8 cellular contexts compared by ENCODE assay signal in the genomic region with DNA sequence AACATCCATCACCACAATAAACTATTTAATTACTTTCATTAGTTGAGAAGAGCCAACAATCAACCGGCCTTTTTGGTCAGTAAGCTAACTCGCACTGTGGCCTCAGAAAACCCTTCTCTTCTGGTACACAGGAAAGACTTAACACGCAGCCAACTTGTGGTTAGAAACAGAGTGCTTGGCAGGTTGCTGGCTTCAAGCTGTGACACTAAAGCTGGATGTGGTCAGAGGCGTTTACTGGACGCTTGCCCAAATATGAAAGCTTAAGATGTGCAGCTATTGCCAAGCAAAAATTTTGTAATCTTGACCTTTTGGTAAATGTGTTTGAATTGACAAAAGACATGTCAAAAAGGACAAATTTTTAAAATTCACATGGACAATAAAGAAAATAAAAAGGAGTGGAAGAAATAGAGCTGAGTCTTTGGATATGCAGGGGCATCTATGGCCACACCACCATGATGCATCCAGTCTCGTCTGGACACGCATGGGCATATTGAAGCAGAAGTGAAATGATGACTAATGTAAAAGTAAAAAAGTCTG. TPM values are rescaled to one million over a fixed set of nuclear protein-coding genes. Genes with fewer than 3 reads are reported as not detected.
DNase-seq lines count a peak whose midpoint lies in the region; ATAC-seq and TF ChIP-seq lines count a peak whose summit lies in the region.

No MANE protein-coding gene starts in this region.

- no peaks in the 10 kb centered on the region for H3K9me3 Mint-ChIP-seq in stimulated activated naive CD8-positive, alpha-beta T cell treated with anti-CD3 and anti-CD28 coated beads, Interleukin-15, Interleukin-2, amounts not matched to agents 100 ng/mL and 50 ng/mL, for 24 hours
- no peaks in the 10 kb centered on the region for H3K9me3 Mint-ChIP-seq in activated T-helper 2 cell treated with anti-CD3 and anti-CD28 coated beads, Interferon-gamma antibody, Interleukin-2, Interleukin-4, amounts not matched to agents 10 μg/mL and 5 μg/mL and 100 μg/mL, durations not matched to agents 14 hours and 24 hours and 36 hours
- no peaks in the 10 kb centered on the region for H3K9me3 Mint-ChIP-seq in nephron progenitor cell

- H3K36me3 Mint-ChIP-seq in stimulated activated naive CD8-positive, alpha-beta T cell treated with anti-CD3 and anti-CD28 coated beads, Interleukin-15, Interleukin-2, amounts not matched to agents 100 ng/mL and 50 ng/mL, for 24 hours (ENCODE audit: low read depth) = peaks cover 13% of the 10 kb centered on the region
- no peaks in the 10 kb centered on the region for H3K36me3 Mint-ChIP-seq in activated T-helper 2 cell treated with anti-CD3 and anti-CD28 coated beads, Interferon-gamma antibody, Interleukin-2, Interleukin-4, amounts not matched to agents 10 μg/mL and 5 μg/mL and 100 μg/mL, durations not matched to agents 14 hours and 24 hours and 36 hours (ENCODE audit: low read depth)
- no peaks in the 10 kb centered on the region for H3K36me3 Mint-ChIP-seq in nephron progenitor cell (ENCODE audit: low read depth)

- intact Hi-C loops in activated T-helper 2 cell treated with anti-CD3 and anti-CD28 coated beads, Interferon-gamma antibody, Interleukin-2, Interleukin-4, amounts not matched to agents 10 μg/mL and 5 μg/mL and 100 μg/mL, durations not matched to agents 14 hours and 24 hours and 36 hours (cut with micrococcal nuclease) = no loop called here

- DNase-seq in CMK (ENCODE audit: low read depth) = peak; percentile 78
- peak; percentile 14 for DNase-seq in HK-2 (ENCODE audit: unreplicated experiment)
- peak; percentile 32 for DNase-seq in SIG-M5 (lab: John Stamatoyannopoulos, UW)
- peak; percentile 26 for DNase-seq in globus pallidus (ENCODE audit: low spot score)
- DNase-seq in activated T-helper 2 cell treated with anti-CD3 and anti-CD28 coated beads, Interferon-gamma antibody, Interleukin-2, Interleukin-4, amounts not matched to agents 10 μg/mL and 5 μg/mL and 100 μg/mL, durations not matched to agents 14 hours and 24 hours and 36 hours (ENCODE audit: low spot score) = no peak
- no peak for DNase-seq in nephron progenitor cell

- peak overlapping the region; percentile 68 for H3K4me3 Mint-ChIP-seq in stimulated activated naive CD8-positive, alpha-beta T cell treated with anti-CD3 and anti-CD28 coated beads, Interleukin-15, Interleukin-2, amounts not matched to agents 100 ng/mL and 50 ng/mL, for 24 hours
- no peak overlapping the region for H3K4me3 Mint-ChIP-seq in activated T-helper 2 cell treated with anti-CD3 and anti-CD28 coated beads, Interferon-gamma antibody, Interleukin-2, Interleukin-4, amounts not matched to agents 10 μg/mL and 5 μg/mL and 100 μg/mL, durations not matched to agents 14 hours and 24 hours and 36 hours (ENCODE audit: low read depth)
- no peak overlapping the region for H3K4me3 Mint-ChIP-seq in nephron progenitor cell

- H3K27me3 Mint-ChIP-seq in stimulated activated naive CD8-positive, alpha-beta T cell treated with anti-CD3 and anti-CD28 coated beads, Interleukin-15, Interleukin-2, amounts not matched to agents 100 ng/mL and 50 ng/mL, for 24 hours = no peaks in the 10 kb centered on the region
- peaks cover 24% of the 10 kb centered on the region for H3K27me3 Mint-ChIP-seq in activated T-helper 2 cell treated with anti-CD3 and anti-CD28 coated beads, Interferon-gamma antibody, Interleukin-2, Interleukin-4, amounts not matched to agents 10 μg/mL and 5 μg/mL and 100 μg/mL, durations not matched to agents 14 hours and 24 hours and 36 hours (ENCODE audit: low read depth)
- H3K27me3 Mint-ChIP-seq in nephron progenitor cell (ENCODE audit: low read depth, poor library complexity) = peaks cover 8% of the 10 kb centered on the region

- TF ChIP-seq CTCF in nephron progenitor cell (IDR thresholded peaks at IDR 0.05) = no peak

- ATAC-seq in GM19463 (IDR thresholded peaks at IDR 0.05; ENCODE audit: unreplicated experiment) = peak; percentile 79

- peaks cover 68% of the 10 kb centered on the region for H3K4me1 Mint-ChIP-seq in stimulated activated naive CD8-positive, alpha-beta T cell treated with anti-CD3 and anti-CD28 coated beads, Interleukin-15, Interleukin-2, amounts not matched to agents 100 ng/mL and 50 ng/mL, for 24 hours (ENCODE audit: low read depth)
- H3K4me1 Mint-ChIP-seq in activated T-helper 2 cell treated with anti-CD3 and anti-CD28 coated beads, Interferon-gamma antibody, Interleukin-2, Interleukin-4, amounts not matched to agents 10 μg/mL and 5 μg/mL and 100 μg/mL, durations not matched to agents 14 hours and 24 hours and 36 hours (ENCODE audit: low read depth) = peaks cover 4% of the 10 kb centered on the region
- H3K4me1 Mint-ChIP-seq in nephron progenitor cell = peaks cover 25% of the 10 kb centered on the region

- H3K27ac Mint-ChIP-seq in stimulated activated naive CD8-positive, alpha-beta T cell treated with anti-CD3 and anti-CD28 coated beads, Interleukin-15, Interleukin-2, amounts not matched to agents 100 ng/mL and 50 ng/mL, for 24 hours = peak overlapping the region; percentile 91
- H3K27ac Mint-ChIP-seq in activated T-helper 2 cell treated with anti-CD3 and anti-CD28 coated beads, Interferon-gamma antibody, Interleukin-2, Interleukin-4, amounts not matched to agents 10 μg/mL and 5 μg/mL and 100 μg/mL, durations not matched to agents 14 hours and 24 hours and 36 hours = no peak overlapping the region
- H3K27ac Mint-ChIP-seq in nephron progenitor cell = no peak overlapping the region

RNA-seq across cellular contexts. Expression of gene KLRK1, which starts 2.6 kb away (rescaled TPM):
- 0.69 and 0.75 TPM in 2 replicates for total RNA-seq in activated T-helper 2 cell treated with anti-CD3 and anti-CD28 coated beads, Interferon-gamma antibody, Interleukin-2, Interleukin-4, amounts not matched to agents 10 μg/mL and 5 μg/mL and 100 μg/mL, durations not matched to agents 14 hours and 24 hours and 36 hours

RNA-seq across cellular contexts. Expression of gene KLRC4, which starts 17.1 kb away (rescaled TPM):
- not detected in 2 replicates for total RNA-seq in activated T-helper 2 cell treated with anti-CD3 and anti-CD28 coated beads, Interferon-gamma antibody, Interleukin-2, Interleukin-4, amounts not matched to agents 10 μg/mL and 5 μg/mL and 100 μg/mL, durations not matched to agents 14 hours and 24 hours and 36 hours

RNA-seq across cellular contexts. Expression of gene KLRC3, which starts 27.9 kb away (rescaled TPM):
- not detected in 2 replicates for total RNA-seq in activated T-helper 2 cell treated with anti-CD3 and anti-CD28 coated beads, Interferon-gamma antibody, Interleukin-2, Interleukin-4, amounts not matched to agents 10 μg/mL and 5 μg/mL and 100 μg/mL, durations not matched to agents 14 hours and 24 hours and 36 hours

RNA-seq across cellular contexts. Expression of gene KLRC2, which starts 43.3 kb away (rescaled TPM):
- total RNA-seq in activated T-helper 2 cell treated with anti-CD3 and anti-CD28 coated beads, Interferon-gamma antibody, Interleukin-2, Interleukin-4, amounts not matched to agents 10 μg/mL and 5 μg/mL and 100 μg/mL, durations not matched to agents 14 hours and 24 hours and 36 hours = 0.25 and 0.39 TPM in 2 replicates

Comparison
In these comparisons a context has a peak if more than half of its experiments do, and no peak if none do; other contexts are left out.
1. DNase-seq: peak in CMK (single experiment), HK-2 (single experiment), SIG-M5 (single experiment) and globus pallidus (single experiment); none in activated T-helper 2 cell treated with anti-CD3 and anti-CD28 coated beads, Interferon-gamma antibody, Interleukin-2, Interleukin-4, amounts not matched to agents 10 μg/mL and 5 μg/mL and 100 μg/mL, durations not matched to agents 14 hours and 24 hours and 36 hours (single experiment) and nephron progenitor cell (single experiment).